6 cellular contexts compared by ENCODE assay signal in genomic region chr6:146191600-146191999, GRCh38.
"Had no signal": no experiment of that assay in that cellular context is flagged by ENCODE, and none has a peak within 500 bp of the region (broad histone marks: within the 10 kb centered on the region; RNA-seq: fewer than 3 reads in every experiment).

No MANE protein-coding gene starts in this region.

- H3K4me3 ChIP-seq: GM23248, HAP-1, K562 had no signal

- H2AFZ ChIP-seq: GM23248 had no signal

- H3K36me3 ChIP-seq: HAP-1 had no signal

- DNase-seq: GM23248, GOT3, H7, IMR-90 had no signal

- H3K9ac ChIP-seq: GM23248 had no signal

- H3K4me1 ChIP-seq: HAP-1 had no signal

- H3K27ac ChIP-seq: GM23248 had no signal

- H3K9me3 ChIP-seq: HAP-1 had no signal
